Comparison of ENCODE assay signal across 8 cellular contexts in the genomic region with DNA sequence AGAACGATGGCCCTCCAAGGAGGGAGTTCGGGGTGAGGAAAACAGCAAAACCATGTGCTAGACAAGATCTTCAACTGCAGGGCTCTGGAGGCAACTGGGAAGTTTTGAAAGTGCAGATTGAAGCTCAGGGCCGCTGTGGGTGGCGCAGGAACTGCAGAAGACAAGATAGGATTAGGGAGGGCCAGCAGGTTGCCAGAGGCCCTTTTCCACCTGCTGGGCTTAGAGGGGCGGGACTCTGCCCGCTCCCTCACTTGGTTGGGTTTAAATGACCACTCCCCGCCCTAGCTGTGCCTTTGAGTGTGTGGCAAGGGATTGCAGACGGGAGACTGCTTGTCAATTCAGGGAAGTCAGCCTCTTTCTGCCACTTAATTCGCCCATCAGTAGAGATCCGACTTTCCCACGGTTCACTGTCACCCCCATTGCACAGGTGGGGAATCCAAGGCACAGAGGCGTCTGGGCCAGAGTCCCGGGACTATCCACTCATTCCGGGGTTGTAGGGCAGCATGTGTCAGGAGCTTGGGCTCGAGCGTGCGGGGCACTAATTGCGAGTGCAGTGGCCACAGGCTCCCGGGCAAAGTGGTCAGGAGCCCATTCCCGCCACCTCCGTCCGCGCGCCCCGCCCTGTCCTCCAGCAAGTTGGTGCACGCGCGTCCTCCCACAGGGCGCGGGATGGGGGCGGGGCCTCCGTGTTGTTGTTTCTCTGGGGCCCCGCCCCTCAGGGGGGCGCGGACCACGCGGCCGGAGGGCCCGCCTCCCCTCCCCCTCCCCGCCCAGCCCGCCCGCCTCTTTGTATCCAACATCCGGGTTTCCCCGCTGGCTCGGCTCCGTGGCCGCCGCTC. TPM values are rescaled to one million over a fixed set of nuclear protein-coding genes. Genes with fewer than 3 reads are reported as not detected.
DNase-seq lines count a peak whose midpoint lies in the region; ATAC-seq and TF ChIP-seq lines count a peak whose summit lies in the region.

TSS of gene ACVR2B (plus strand) at position 816 of the 839 bp plus-strand sequence. CDS start 433 bp downstream, outside the sequence.

- H3K36me3 Mint-ChIP-seq in natural killer cell treated with Interleukin-12 subunit alpha and Interleukin-12 subunit beta and Interleukin-15 and Interleukin-18, amount 100 ng/mL, for 72 hours, result no peaks in the 10 kb centered on the region

- no peaks in the 10 kb centered on the region for H3K36me3 ChIP-seq in KMS-11 (ENCODE audit: insufficient read depth)

- no peaks in the 10 kb centered on the region for H3K79me2 ChIP-seq in KMS-11 (ENCODE audit: insufficient read depth, low read depth)

- H3K9ac ChIP-seq in KMS-11, result peak within 1 kb of the TSS; percentile 77

- DNase-seq in C1 segment of cervical spinal cord (lab: John Stamatoyannopoulos, UW) (peak in 13 of 14 donors; percentile 40 to 90 (median 80)), RPMI7951 (ENCODE audit: low read depth) (peak; percentile 80), fibroblast of pulmonary artery (ENCODE audit: low read depth) (peak; percentile 78)
- DNase-seq in activated T-helper 9 cell treated with anti-CD3 and anti-CD28 coated beads, Interleukin-2, amount 50 U/mL, for 16 hours (ENCODE audit: low read depth), result peak; percentile 63
- DNase-seq in natural killer cell treated with Interleukin-12 subunit alpha and Interleukin-12 subunit beta and Interleukin-15 and Interleukin-18, amount 100 ng/mL, for 72 hours (ENCODE audit: low spot score), result peak; percentile 81
- DNase-seq in stimulated activated naive CD4-positive, alpha-beta T cell (lab: John Stamatoyannopoulos, UW), result peak; percentile 33 to 71 (median 52)

- H3K27ac Mint-ChIP-seq in natural killer cell treated with Interleukin-12 subunit alpha and Interleukin-12 subunit beta and Interleukin-15 and Interleukin-18, amount 100 ng/mL, for 72 hours, result peak within 1 kb of the TSS; percentile 40 to 58

- peak within 1 kb of the TSS; percentile 45; the same call in 1 of the 2 replicates for H3K4me2 ChIP-seq in KMS-11

- H2AFZ ChIP-seq in KMS-11 (ENCODE audit: low read depth), result peak within 1 kb of the TSS; percentile 67

- H3K27me3 ChIP-seq in KMS-11 (ENCODE audit: insufficient read depth, low read depth), result no peaks in the 10 kb centered on the region

- H4K20me1 ChIP-seq in KMS-11 (ENCODE audit: insufficient read depth), result no peaks in the 10 kb centered on the region

- H3K4me3 ChIP-seq in KMS-11 (IDR thresholded peaks at IDR 0.05; ENCODE audit: insufficient read depth, low read depth, low read length), result no peak within 1 kb of the TSS
- H3K4me3 ChIP-seq in fibroblast of pulmonary artery (replicated peaks; ENCODE audit: low read depth, low read length), result peak within 1 kb of the TSS; percentile 69

- H3K4me3 Mint-ChIP-seq in natural killer cell treated with Interleukin-12 subunit alpha and Interleukin-12 subunit beta and Interleukin-15 and Interleukin-18, amount 100 ng/mL, for 72 hours, result peak within 1 kb of the TSS; percentile 88

- H3K4me1 ChIP-seq in KMS-11 (ENCODE audit: low read depth, poor library complexity, severe bottlenecking), result peaks cover 3% of the 10 kb centered on the region

- H3K9me3 Mint-ChIP-seq in natural killer cell treated with Interleukin-12 subunit alpha and Interleukin-12 subunit beta and Interleukin-15 and Interleukin-18, amount 100 ng/mL, for 72 hours, result no peaks in the 10 kb centered on the region

- no peak for TF ChIP-seq CTCF in KMS-11 (conservative IDR thresholded peaks at IDR 0.05; ENCODE audit: low read depth, low read length)
- TF ChIP-seq CTCF in fibroblast of pulmonary artery (IDR thresholded peaks at IDR 0.05; ENCODE audit: low read length, missing control alignments), result no peak

- peak; percentile 64 for ATAC-seq in GM21515 (IDR thresholded peaks at IDR 0.05; ENCODE audit: unreplicated experiment)
- peak; percentile 81 to 88 for ATAC-seq in natural killer cell treated with Interleukin-12 subunit alpha and Interleukin-12 subunit beta and Interleukin-15 and Interleukin-18, amount 100 ng/mL, for 72 hours

- H3K4me1 Mint-ChIP-seq in natural killer cell treated with Interleukin-12 subunit alpha and Interleukin-12 subunit beta and Interleukin-15 and Interleukin-18, amount 100 ng/mL, for 72 hours (ENCODE audit: low read depth in 2 of 2), result peaks cover 10 to 17% of the 10 kb centered on the region in 2 donors

- H3K27me3 Mint-ChIP-seq in natural killer cell treated with Interleukin-12 subunit alpha and Interleukin-12 subunit beta and Interleukin-15 and Interleukin-18, amount 100 ng/mL, for 72 hours, result peaks cover 0 to 7% of the 10 kb centered on the region in 2 donors

- peak within 1 kb of the TSS; percentile 44; the same call in 1 of the 2 replicates for H3K27ac ChIP-seq in KMS-11

RNA-seq across cellular contexts. Expression of gene ACVR2B, which starts in this region (rescaled TPM):
- total RNA-seq in RPMI7951 (2014; rRNA removed; shearing (Covaris generic)), result 1.2 and 1.8 TPM in 2 replicates
- total RNA-seq in natural killer cell treated with Interleukin-12 subunit alpha and Interleukin-12 subunit beta and Interleukin-15 and Interleukin-18, amount 100 ng/mL, for 72 hours, result 1 to 10 TPM; 3.1 to 3.8 TPM
